ENCODE assay signal across 22 cellular contexts in genomic region chr14:90281766-90282165, GRCh38. TPM values are rescaled to one million over a fixed set of nuclear protein-coding genes. Genes with fewer than 3 reads are reported as not detected.
DNase-seq lines count a peak whose midpoint lies in the region; ATAC-seq, FAIRE-seq and TF ChIP-seq lines count a peak whose summit lies in the region.
"Had no signal": no experiment of that assay in that cellular context is flagged by ENCODE, and none has a peak within 500 bp of the region (broad histone marks: within the 10 kb centered on the region; RNA-seq: fewer than 3 reads in every experiment).

No MANE protein-coding gene starts in this region.

- peak overlapping the region; percentile 88 for H3K27ac ChIP-seq in osteoblast (ENCODE audit: low read depth, low read length)
- H3K27ac ChIP-seq in RWPE1: no peak overlapping the region
- H3K27ac ChIP-seq: C4-2B, pancreas, spleen, upper lobe of right lung had no signal

- H3K79me2 ChIP-seq in osteoblast (ENCODE audit: insufficient read depth, low read length): no peaks in the 10 kb centered on the region

- POLR2A ChIA-PET in RWPE1 (lab: Yijun Ruan, JAX; ENCODE audit: low non-redundant PET): no interaction called here

- H3K4me3 ChIP-seq in bronchial epithelial cell (ENCODE audit: low read depth, low read length) (no peak overlapping the region), osteoblast (ENCODE audit: insufficient read depth, low read length) (peak overlapping the region; percentile 37)
- H3K4me3 ChIP-seq: mucosa of descending colon, pancreas, spleen, upper lobe of right lung had no signal

- peak overlapping the region; percentile 86 for H3K4me2 ChIP-seq in osteoblast (ENCODE audit: insufficient read depth, low read length)

- H3K9me3 ChIP-seq in osteoblast (ENCODE audit: low read depth, low read length): no peaks in the 10 kb centered on the region
- H3K9me3 ChIP-seq: mucosa of descending colon, pancreas, spleen, upper lobe of right lung had no signal

- FAIRE-seq in bronchial epithelial cell (lab: Jason Lieb, UNC): no peak
- FAIRE-seq: kidney, pancreas had no signal

- CTCF ChIA-PET in RWPE1 (lab: Yijun Ruan, JAX): interaction anchor here (0.6 to 0.9 kb wide), 4 partner anchors 17 to 446 kb away, joined by 3 to 4 read pairs (median 3); no protein-coding TSS in a partner anchor

- H3K36me3 ChIP-seq in bronchial epithelial cell (ENCODE audit: control insufficient read depth, insufficient read depth, low read length) (peaks cover 14% of the 10 kb centered on the region), osteoblast (ENCODE audit: insufficient read depth, low read length) (peaks cover 27% of the 10 kb centered on the region)

- DNase-seq in EL (peak; percentile 35), M059J (ENCODE audit: low read depth) (peak; percentile 33), bronchial epithelial cell (ENCODE audit: low read depth) (peak; percentile 8), osteoblast (ENCODE audit: insufficient read length, low spot score, missing footprints) (peak; percentile 66), RWPE1 (ENCODE audit: low spot score) (no peak), globus pallidus (ENCODE audit: low spot score) (no peak)
- DNase-seq: activated CD4-positive, alpha-beta T cell treated with anti-CD3 and anti-CD28 coated beads, Interleukin-2, amount 50 U/mL, for 4 hours; Calu3; caudate nucleus; DMS79 treated with DMSO at 0.1 percent for 48 hours; Karpas-422; kidney; mucosa of descending colon; nephron progenitor cell; pancreas; SHP77; spleen; stimulated activated CD4-positive, alpha-beta T cell treated with anti-CD3 and anti-CD28 coated beads, Interleukin-2, amount 100 ng/mL, for 48 hours; substantia nigra; upper lobe of right lung had no signal

- TF ChIP-seq CTCF in bronchial epithelial cell (IDR thresholded peaks at IDR 0.05; ENCODE audit: insufficient read depth, low read length, severe bottlenecking): no peak
- TF ChIP-seq CTCF in osteoblast (IDR thresholded peaks at IDR 0.05; ENCODE audit: extremely low read depth, low read depth, low read length): no peak
- TF ChIP-seq CTCF in RWPE1 (conservative IDR thresholded peaks at IDR 0.05; ENCODE audit: low read depth): no peak

- H3K27me3 ChIP-seq in bronchial epithelial cell (ENCODE audit: control insufficient read depth, insufficient read depth, low read length) (no peaks in the 10 kb centered on the region), osteoblast (ENCODE audit: insufficient read depth, low read length) (no peaks in the 10 kb centered on the region)
- H3K27me3 ChIP-seq: pancreas, spleen, upper lobe of right lung had no signal

- H3K4me1 ChIP-seq in osteoblast (ENCODE audit: insufficient read depth, low read length): peaks cover 22% of the 10 kb centered on the region
- H3K4me1 ChIP-seq: pancreas, spleen, upper lobe of right lung had no signal

- no peaks in the 10 kb centered on the region for H4K20me1 ChIP-seq in osteoblast (ENCODE audit: insufficient read depth, low read length)

- no peak for ATAC-seq in GM19023 (IDR thresholded peaks at IDR 0.05; ENCODE audit: unreplicated experiment)
- ATAC-seq: mucosa of descending colon, pancreas, upper lobe of right lung had no signal

- peak overlapping the region; percentile 63 for H2AFZ ChIP-seq in osteoblast (ENCODE audit: low read length)

RNA-seq across cellular contexts. Expression of gene PSMC1, which starts 25.4 kb away (rescaled TPM):
- 161 and 233 TPM in 2 replicates for total RNA-seq in M059J (2014; rRNA removed; shearing (Covaris generic))
- total RNA-seq in bronchial epithelial cell: 102 and 145 TPM in 2 replicates
- total RNA-seq in osteoblast: 94.8 and 101 TPM in 2 replicates

RNA-seq across cellular contexts. Expression of gene NRDE2, which starts 50.0 kb away (rescaled TPM):
- 4.6 and 8.2 TPM in 2 replicates for total RNA-seq in M059J (2014; rRNA removed; shearing (Covaris generic))
- total RNA-seq in bronchial epithelial cell (5.8 and 6.1 TPM in 2 replicates), osteoblast (10.3 and 11.2 TPM in 2 replicates)

Comparison
In these comparisons a context has a peak if more than half of its experiments do, and no peak if none do; other contexts are left out.
1. DNase-seq: peak in EL (single experiment), M059J (single experiment), bronchial epithelial cell (single experiment) and osteoblast (single experiment); none in RWPE1 (single experiment) and globus pallidus (single experiment).